In genomic region chr3:49021813-49022720, GRCh38 we compare ENCODE assay signal across 8 cellular contexts. TPM values are rescaled to one million over a fixed set of nuclear protein-coding genes. Genes with fewer than 3 reads are reported as not detected.
DNase-seq lines count a peak whose midpoint lies in the region; ATAC-seq lines count a peak whose summit lies in the region.

TSS of gene NDUFAF3 (plus strand) at chr3:49022121. CDS start at chr3:49022145, 24 bp downstream.

- H3K4me1 ChIP-seq in esophagus (ENCODE audit: control insufficient read depth in 2 of 2, insufficient read depth in 2 of 2, low read length in 1 of 2) (peaks cover 8 to 24% of the 10 kb centered on the region in 2 donors), muscle layer of duodenum (ENCODE audit: control insufficient read depth in 1 of 2, insufficient read depth in 2 of 2, low read length in 2 of 2) (peaks cover 10 to 42% of the 10 kb centered on the region in 2 donors)

- no peaks in the 10 kb centered on the region for H3K27me3 ChIP-seq in esophagus (ENCODE audit: control insufficient read depth in 1 of 2, insufficient read depth in 2 of 2, low read length in 2 of 2)
- H3K27me3 ChIP-seq in muscle layer of duodenum (ENCODE audit: low read depth, low read length) = no peaks in the 10 kb centered on the region

- H3K4me3 ChIP-seq in esophagus (ENCODE audit: low read depth in 1 of 2, low read length in 2 of 2) (peak within 1 kb of the TSS; percentile 68 to 94), muscle layer of duodenum (ENCODE audit: low read depth in 1 of 2, low read length in 2 of 2) (peak within 1 kb of the TSS; percentile 90 to 92)

- H3K36me3 ChIP-seq in esophagus (ENCODE audit: control insufficient read depth in 2 of 2, insufficient read depth in 2 of 2, low read length in 1 of 2) (peaks cover 2 to 32% of the 10 kb centered on the region in 2 donors), muscle layer of duodenum (ENCODE audit: control insufficient read depth in 1 of 2, insufficient read depth in 2 of 2, low read length in 2 of 2) (peaks cover 34 to 35% of the 10 kb centered on the region in 2 donors)

- H3K9me3 ChIP-seq in esophagus (ENCODE audit: control insufficient read depth in 2 of 2, insufficient read depth in 1 of 2, low read depth in 1 of 2, low read length in 1 of 2) (no peaks in the 10 kb centered on the region), muscle layer of duodenum (ENCODE audit: control insufficient read depth in 1 of 2, low read length in 2 of 2) (no peaks in the 10 kb centered on the region)

- DNase-seq in DMS53 (lab: John Stamatoyannopoulos, UW) = peak; percentile 90
- DNase-seq in HuH-7 (ENCODE audit: low spot score) = peak; percentile 96
- DNase-seq in OCI-M1 (lab: John Stamatoyannopoulos, UW) = peak; percentile 90
- peak; percentile 94 for DNase-seq in activated T-cell treated with anti-CD3 and anti-CD28 coated beads, Interleukin-2, amount 50 U/mL, for 1 hour
- DNase-seq in stimulated activated CD8-positive, alpha-beta memory T cell treated with anti-CD3 and anti-CD28 coated beads, Interleukin-7, amount 100 ng/mL, for 4 hours (ENCODE audit: low read depth in 2 of 2) = peak; percentile 78 to 86

- H3K27ac ChIP-seq in esophagus (ENCODE audit: low read depth in 2 of 2, low read length in 1 of 2) = peak within 1 kb of the TSS; percentile 100
- peak within 1 kb of the TSS; percentile 94 for H3K27ac ChIP-seq in muscle layer of duodenum (ENCODE audit: low read length)

- peak; percentile 46 for ATAC-seq in GM21526 (IDR thresholded peaks at IDR 0.05; ENCODE audit: low FRiP score, unreplicated experiment)

- WGBS in esophagus, 2 donors = 0 to 1% methylated on average over 81 to 83 of the region's 83 CpGs

RNA-seq across cellular contexts. Expression of gene NDUFAF3, which starts in this region (rescaled TPM):
- polyA plus RNA-seq in esophagus = 10 to 100 TPM; 65.1 to 65.7 TPM

Comparison
In these comparisons a context has a peak if more than half of its experiments do, and no peak if none do; other contexts are left out.
1. Peak in every context shown above with its lines: DNase-seq, ATAC-seq, H3K4me3 ChIP-seq and H3K27ac ChIP-seq.